ENCODE assay signal across 1 cellular context in genomic region chr15:28937271-28937670, GRCh38.
TF ChIP-seq lines count a peak whose summit lies in the region.

No MANE protein-coding gene starts in this region.

TF ChIP-seq in H1, 55 proteins besides CTCF, POLR2A, EP300 and RAD21:
- TF ChIP-seq POU5F1 (IDR thresholded peaks at IDR 0.05; ENCODE audit: low read depth, low read length) (no peak), EZH2 (IDR thresholded peaks at IDR 0.05; ENCODE audit: low read depth, low read length, severe bottlenecking) (no peak), KDM5A (IDR thresholded peaks at IDR 0.05; ENCODE audit: low read length) (no peak), SIX5 (IDR thresholded peaks at IDR 0.05; ENCODE audit: low read depth, low read length) (no peak), ASH2L (IDR thresholded peaks at IDR 0.05; ENCODE audit: low read length) (no peak), MAFK (IDR thresholded peaks at IDR 0.05; ENCODE audit: low read depth, low read length) (no peak), YY1 (IDR thresholded peaks at IDR 0.05; ENCODE audit: low read depth, low read length) (no peak), PHF8 (conservative IDR thresholded peaks at IDR 0.05; ENCODE audit: low read depth, low read length) (no peak), ATF3 (IDR thresholded peaks at IDR 0.05; ENCODE audit: insufficient read depth, low read depth, low read length) (no peak), BCL11A (IDR thresholded peaks at IDR 0.05; ENCODE audit: low read depth in 2 of 2, low read length in 2 of 2) (no peak), SAP30 (IDR thresholded peaks at IDR 0.05; ENCODE audit: insufficient read depth, insufficient replicate concordance, low read length) (no peak), GABPA (IDR thresholded peaks at IDR 0.05; ENCODE audit: borderline replicate concordance, insufficient read depth, low read length) (no peak), SIN3A (conservative IDR thresholded peaks at IDR 0.05 in 1 of 2, IDR thresholded peaks at IDR 0.05 in 1 of 2; ENCODE audit: low read depth in 1 of 2, low read length in 2 of 2) (no peak), KDM4A (IDR thresholded peaks at IDR 0.05; ENCODE audit: low read depth, low read length, severe bottlenecking) (no peak), ATF2 (IDR thresholded peaks at IDR 0.05; ENCODE audit: low read length) (no peak)
